19 cellular contexts compared by ENCODE assay signal in genomic region chr5:6585168-6585567, GRCh38. TPM values are rescaled to one million over a fixed set of nuclear protein-coding genes. Genes with fewer than 3 reads are reported as not detected.
DNase-seq lines count a peak whose midpoint lies in the region; ATAC-seq and TF ChIP-seq lines count a peak whose summit lies in the region.
"Had no signal": no experiment of that assay in that cellular context is flagged by ENCODE, and none has a peak within 500 bp of the region (broad histone marks: within the 10 kb centered on the region; RNA-seq: fewer than 3 reads in every experiment).

No MANE protein-coding gene starts in this region.

- H3K79me2 ChIP-seq in osteoblast (ENCODE audit: insufficient read depth, low read length): no peaks in the 10 kb centered on the region

- H3K4me3 ChIP-seq in HEK293 (ENCODE audit: low read depth, low read length): no peak overlapping the region
- H3K4me3 ChIP-seq in osteoblast (ENCODE audit: insufficient read depth, low read length): no peak overlapping the region
- H3K4me3 ChIP-seq: GM23338 had no signal

- no peak overlapping the region for H3K27ac Mint-ChIP-seq in activated T-helper 17 cell treated with anti-CD3 and anti-CD28 coated beads, Interleukin-2, amount 50 U/mL, for 72 hours
- H3K27ac Mint-ChIP-seq: CD14-positive monocyte, GM23338 had no signal

- H3K4me1 ChIP-seq in HEK293 (ENCODE audit: control insufficient read depth, insufficient read depth, low read length) (no peaks in the 10 kb centered on the region), osteoblast (ENCODE audit: insufficient read depth, low read length) (peaks cover 20% of the 10 kb centered on the region)
- H3K4me1 ChIP-seq: Caco-2 had no signal

- no peaks in the 10 kb centered on the region for H4K20me1 ChIP-seq in osteoblast (ENCODE audit: insufficient read depth, low read length)

- H3K36me3 Mint-ChIP-seq in activated T-helper 17 cell treated with anti-CD3 and anti-CD28 coated beads, Interleukin-2, amount 50 U/mL, for 72 hours (ENCODE audit: low read depth): no peaks in the 10 kb centered on the region
- H3K36me3 Mint-ChIP-seq: CD14-positive monocyte had no signal

- H3K27me3 Mint-ChIP-seq in activated T-helper 17 cell treated with anti-CD3 and anti-CD28 coated beads, Interleukin-2, amount 50 U/mL, for 72 hours: peaks cover 44% of the 10 kb centered on the region

- H3K27ac ChIP-seq in HEK293 (ENCODE audit: extremely low read depth, low read depth, low read length) (no peak overlapping the region), osteoblast (ENCODE audit: low read depth, low read length) (no peak overlapping the region)

- H3K36me3 ChIP-seq in HEK293 (ENCODE audit: control insufficient read depth in 2 of 2, insufficient read depth in 1 of 2, low read length in 2 of 2): no peaks in the 10 kb centered on the region
- H3K36me3 ChIP-seq in osteoblast (ENCODE audit: insufficient read depth, low read length): no peaks in the 10 kb centered on the region

- CTCF ChIA-PET in HEK293 (lab: Yijun Ruan, JAX): no interaction called here

- H3K27me3 ChIP-seq in osteoblast (ENCODE audit: insufficient read depth, low read length): peaks cover 19% of the 10 kb centered on the region

- DNase-seq in RPMI7951 (ENCODE audit: low read depth) (peak; percentile 15), islet precursor cell (peak; percentile 53), osteoblast (ENCODE audit: insufficient read length, low spot score, missing footprints) (peak; percentile 48), GM03348 (ENCODE audit: low spot score) (no peak), T-helper 1 cell (no peak)
- DNase-seq: ACHN, AML-193, Caco-2, DMS153, EL, MM.1S, NCI-H1092 treated with DMSO at 0.1 percent for 48 hours, NCI-H1694, NCI-H510A treated with DMSO at 0.1 percent for 48 hours, SHP77 treated with DMSO at 0.1 percent for 48 hours had no signal

- no peak overlapping the region for H3K4me2 ChIP-seq in osteoblast (ENCODE audit: insufficient read depth, low read length)
- H3K4me2 ChIP-seq: GM23338 had no signal

- H3K9me3 Mint-ChIP-seq in activated T-helper 17 cell treated with anti-CD3 and anti-CD28 coated beads, Interleukin-2, amount 50 U/mL, for 72 hours: no peaks in the 10 kb centered on the region
- H3K9me3 Mint-ChIP-seq: GM23338 had no signal

- TF ChIP-seq CTCF in HEK293 (tag by site-specific recombination; IDR thresholded peaks at IDR 0.05) (no peak), osteoblast (IDR thresholded peaks at IDR 0.05; ENCODE audit: extremely low read depth, low read depth, low read length) (no peak)

- no peak overlapping the region for H3K4me3 Mint-ChIP-seq in activated T-helper 17 cell treated with anti-CD3 and anti-CD28 coated beads, Interleukin-2, amount 50 U/mL, for 72 hours
- H3K4me3 Mint-ChIP-seq: GM23338 had no signal

- no peak for ATAC-seq in activated T-helper 17 cell treated with anti-CD3 and anti-CD28 coated beads, Interleukin-2, amount 50 U/mL, for 72 hours (replicated peaks)
- ATAC-seq: GM23338 had no signal

- H2AFZ ChIP-seq in osteoblast (ENCODE audit: low read length): no peak overlapping the region
- H2AFZ ChIP-seq: GM23338 had no signal

- POLR2A ChIA-PET in HEK293 (lab: Yijun Ruan, JAX): no interaction called here

- H3K4me1 Mint-ChIP-seq in activated T-helper 17 cell treated with anti-CD3 and anti-CD28 coated beads, Interleukin-2, amount 50 U/mL, for 72 hours: no peaks in the 10 kb centered on the region
- H3K4me1 Mint-ChIP-seq: CD14-positive monocyte had no signal

- H3K9me3 ChIP-seq in HEK293 (ENCODE audit: control insufficient read depth, insufficient read depth, low read depth, low read length) (no peaks in the 10 kb centered on the region), osteoblast (ENCODE audit: low read depth, low read length) (no peaks in the 10 kb centered on the region)
- H3K9me3 ChIP-seq: Caco-2 had no signal

TF ChIP-seq in HEK293, 187 proteins besides CTCF, POLR2A, EP300 and RAD21:
- peak; percentile 60 for TF ChIP-seq ZNF335 (tag by site-specific recombination; conservative IDR thresholded peaks at IDR 0.05)
- no peak for TF ChIP-seq SCRT2 (tag by site-specific recombination; IDR thresholded peaks at IDR 0.05)

RNA-seq across cellular contexts. Expression of gene NSUN2, which starts 47.7 kb away (rescaled TPM):
- total RNA-seq in RPMI7951 (2014; rRNA removed; shearing (Covaris generic)): 19.3 and 20.6 TPM in 2 replicates
- 32.7 and 39.4 TPM in 2 replicates for total RNA-seq in osteoblast
- 100 to 1,000 TPM in 1 of 2 donors, 10 to 100 TPM in 1; 61.2 to 128 TPM for total RNA-seq in activated T-helper 17 cell treated with anti-CD3 and anti-CD28 coated beads, Interleukin-2, amount 50 U/mL, for 72 hours

RNA-seq across cellular contexts. Expression of gene SRD5A1, which starts 48.1 kb away (rescaled TPM):
- total RNA-seq in RPMI7951 (2014; rRNA removed; shearing (Covaris generic)): 22.5 and 23.4 TPM in 2 replicates
- total RNA-seq in osteoblast: 8.8 and 9.4 TPM in 2 replicates
- 1 to 10 TPM; 8.3 to 10.0 TPM for total RNA-seq in activated T-helper 17 cell treated with anti-CD3 and anti-CD28 coated beads, Interleukin-2, amount 50 U/mL, for 72 hours

Comparison
In these comparisons a context has a peak if more than half of its experiments do, and no peak if none do; other contexts are left out.
1. DNase-seq: peak in RPMI7951 (single experiment), islet precursor cell (single experiment) and osteoblast (single experiment); none in GM03348 (single experiment) and T-helper 1 cell (0 of 5).